8 cellular contexts compared by ENCODE assay signal in the genomic region with DNA sequence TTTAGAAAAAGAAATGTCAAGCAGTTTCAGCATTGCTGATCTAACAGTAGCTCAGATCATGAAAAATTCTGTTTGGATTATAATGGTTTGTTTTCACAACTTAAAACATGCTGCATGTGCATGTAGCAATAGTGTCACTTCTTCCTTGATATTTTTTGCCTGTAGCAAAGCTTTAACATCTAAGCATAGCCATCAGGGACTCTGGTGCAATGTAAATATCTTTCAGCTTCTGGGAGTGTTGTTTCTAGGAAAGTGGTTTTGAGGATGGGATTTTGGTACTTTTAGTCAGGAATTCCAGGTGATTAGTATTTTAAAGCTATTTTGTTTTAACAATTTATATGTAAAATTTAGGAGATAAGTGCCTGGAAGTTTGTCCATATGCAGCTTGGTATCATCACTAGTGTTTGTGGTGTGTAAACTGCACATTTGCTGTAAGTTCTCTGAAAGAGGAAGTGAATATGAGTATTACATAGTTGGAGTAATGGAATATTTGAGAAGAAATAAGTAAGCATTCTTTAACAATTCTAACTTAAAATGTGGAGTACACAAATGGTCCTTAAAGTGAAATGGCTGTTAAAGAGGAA. TPM values are rescaled to one million over a fixed set of nuclear protein-coding genes. Genes with fewer than 3 reads are reported as not detected.
A peak's percentile ranks its signal among the peaks of the same experiment; 100 is the strongest.
DNase-seq lines count a peak whose midpoint lies in the region; ATAC-seq and TF ChIP-seq lines count a peak whose summit lies in the region.

No MANE protein-coding gene starts in this region.

- H3K27ac ChIP-seq in DND-41 (ENCODE audit: low read length) (peak overlapping the region; percentile 99), cingulate gyrus (ENCODE audit: low read depth, low read length) (peak overlapping the region; percentile 95)

- H3K4me1 ChIP-seq in DND-41 (ENCODE audit: insufficient read depth, low read length): peaks cover 60% of the 10 kb centered on the region

- DNase-seq in DND-41: no peak
- DNase-seq in NCI-H69 (lab: John Stamatoyannopoulos, UW): peak; percentile 38
- no peak for DNase-seq in neural crest cell (ENCODE audit: low read depth, low spot score)
- DNase-seq in NCI-H774 (lab: John Stamatoyannopoulos, UW): no peak
- no peak for DNase-seq in AG08395 (ENCODE audit: low spot score)
- DNase-seq in hippocampal formation (lab: John Stamatoyannopoulos, UW): no peak

- peaks cover 95% of the 10 kb centered on the region for H3K79me2 ChIP-seq in DND-41 (ENCODE audit: insufficient read depth, low read length)

- H3K27ac Mint-ChIP-seq in neural crest cell (ENCODE audit: unreplicated experiment): no peak overlapping the region

- peak overlapping the region; percentile 91 to 98; a peak in 3 of 4 replicates for H3K4me3 ChIP-seq in DND-41 (ENCODE audit: low read depth in 1 of 2, low read length in 2 of 2)

- H3K9me3 Mint-ChIP-seq in neural crest cell: no peaks in the 10 kb centered on the region

- H4K20me1 ChIP-seq in DND-41 (ENCODE audit: insufficient read depth, low read length): peaks cover 51% of the 10 kb centered on the region

- ATAC-seq in DND-41 (ENCODE audit: insufficient read depth, low read depth) (no peak), GM18519 (IDR thresholded peaks at IDR 0.05; ENCODE audit: low FRiP score, unreplicated experiment) (no peak)

- peaks cover 12% of the 10 kb centered on the region for H3K36me3 ChIP-seq in DND-41 (ENCODE audit: insufficient read depth, low read length)

- peak overlapping the region; percentile 100 for H3K4me3 Mint-ChIP-seq in neural crest cell

- peaks cover 4% of the 10 kb centered on the region for H3K36me3 Mint-ChIP-seq in neural crest cell (ENCODE audit: low read depth)

- H3K4me2 ChIP-seq in DND-41 (ENCODE audit: insufficient read depth, low read length): peak overlapping the region; percentile 91

- peak overlapping the region; percentile 99 for H3K9ac ChIP-seq in DND-41 (ENCODE audit: low read depth, low read length)

- H3K4me1 Mint-ChIP-seq in neural crest cell: peaks cover 56% of the 10 kb centered on the region

- H3K27me3 Mint-ChIP-seq in neural crest cell (ENCODE audit: low read depth): no peaks in the 10 kb centered on the region

- TF ChIP-seq CTCF in DND-41 (IDR thresholded peaks at IDR 0.05; ENCODE audit: borderline replicate concordance, extremely low read depth, low read length, poor library complexity, severe bottlenecking): no peak
- no peak for TF ChIP-seq CTCF in neural crest cell (conservative IDR thresholded peaks at IDR 0.05)

- H2AFZ ChIP-seq in DND-41 (ENCODE audit: low read depth, low read length): no peak overlapping the region

- H3K27me3 ChIP-seq in DND-41 (ENCODE audit: insufficient read depth, low read length, poor library complexity): no peaks in the 10 kb centered on the region

- H3K9me3 ChIP-seq in DND-41 (ENCODE audit: insufficient read depth, low read length, severe bottlenecking): no peaks in the 10 kb centered on the region

RNA-seq across cellular contexts. Expression of a gene that starts 1.9 kb away (rescaled TPM):
- total RNA-seq in neural crest cell: 23.6 and 24.4 TPM in 2 replicates
